Comparison of ENCODE assay signal across 8 cellular contexts in genomic region chr7:99312316-99313203, GRCh38. TPM values are rescaled to one million over a fixed set of nuclear protein-coding genes. Genes with fewer than 3 reads are reported as not detected.
DNase-seq lines count a peak whose midpoint lies in the region; ATAC-seq, FAIRE-seq and TF ChIP-seq lines count a peak whose summit lies in the region.

No MANE protein-coding gene starts in this region.

- no peak overlapping the region for H3K27ac ChIP-seq in heart right ventricle

- no peaks in the 10 kb centered on the region for H3K9me3 Mint-ChIP-seq in activated naive CD8-positive, alpha-beta T cell treated with anti-CD3 and anti-CD28 coated beads, Interleukin-2, amount 10 ng/mL, durations not matched to agents 7 days and 5 days

- no peaks in the 10 kb centered on the region for H3K9me3 ChIP-seq in Loucy (ENCODE audit: insufficient read depth, low read depth, low read length)
- peaks cover 0 to 12% (median 5%) of the 10 kb centered on the region in 11 donors for H3K9me3 ChIP-seq in heart right ventricle

- no peaks in the 10 kb centered on the region for H3K36me3 Mint-ChIP-seq in activated naive CD8-positive, alpha-beta T cell treated with anti-CD3 and anti-CD28 coated beads, Interleukin-2, amount 10 ng/mL, durations not matched to agents 7 days and 5 days

- H3K4me1 ChIP-seq in Loucy (ENCODE audit: insufficient read depth, low read length, poor library complexity, severe bottlenecking) = no peaks in the 10 kb centered on the region
- H3K4me1 ChIP-seq in heart right ventricle = peaks cover 0 to 9% (median 2%) of the 10 kb centered on the region in 9 donors

- ATAC-seq in activated naive CD8-positive, alpha-beta T cell treated with anti-CD3 and anti-CD28 coated beads, Interleukin-2, amount 10 ng/mL, durations not matched to agents 7 days and 5 days (ENCODE audit: low read depth) = peak; percentile 74
- ATAC-seq in heart right ventricle = peak in 7 of 8 donors; percentile 43 to 88 (median 74)
- ATAC-seq in HG02678 (IDR thresholded peaks at IDR 0.05; ENCODE audit: unreplicated experiment) = no peak
- ATAC-seq in HG03108 (IDR thresholded peaks at IDR 0.05; ENCODE audit: unreplicated experiment) = no peak

- peaks cover 14% of the 10 kb centered on the region for H3K4me1 Mint-ChIP-seq in activated naive CD8-positive, alpha-beta T cell treated with anti-CD3 and anti-CD28 coated beads, Interleukin-2, amount 10 ng/mL, durations not matched to agents 7 days and 5 days

- DNase-seq in SW480 (ENCODE audit: low spot score) = peak; percentile 62
- peak; percentile 74 for DNase-seq in activated naive CD8-positive, alpha-beta T cell treated with anti-CD3 and anti-CD28 coated beads, Interleukin-2, amount 10 ng/mL, durations not matched to agents 7 days and 5 days
- peak; percentile 58 to 62 for DNase-seq in heart right ventricle
- no peak for DNase-seq in retinal pigment epithelial cell (ENCODE audit: low read depth)

- no peak overlapping the region for H3K9ac ChIP-seq in Loucy (ENCODE audit: low read depth, low read length, poor library complexity, severe bottlenecking)

- intact Hi-C loops in heart right ventricle (cut with DNase I) = loop anchor here in 9 of 10 donors (1.0 to 10.0 kb wide), 4 partner anchors 168 to 272 kb away; partner anchors contain the start of gene SMURF1 (in 2 of the 9)

- H3K27me3 ChIP-seq in Loucy (ENCODE audit: insufficient read depth, low read length, poor library complexity, severe bottlenecking) = no peaks in the 10 kb centered on the region
- no peaks in the 10 kb centered on the region for H3K27me3 ChIP-seq in heart right ventricle

- TF ChIP-seq CTCF in Loucy (conservative IDR thresholded peaks at IDR 0.05; ENCODE audit: low read length) = peak; percentile 95
- peak; percentile 85 to 92 (median 90) for TF ChIP-seq CTCF in heart right ventricle (IDR thresholded peaks at IDR 0.05)
- TF ChIP-seq CTCF in retinal pigment epithelial cell (conservative IDR thresholded peaks at IDR 0.05; ENCODE audit: low read depth, low read length) = peak; percentile 94

- no peaks in the 10 kb centered on the region for H3F3A ChIP-seq in Loucy (ENCODE audit: low read depth)

- H3K36me3 ChIP-seq in Loucy (ENCODE audit: insufficient read depth, low read length) = no peaks in the 10 kb centered on the region
- no peaks in the 10 kb centered on the region for H3K36me3 ChIP-seq in heart right ventricle

- H3K4me3 Mint-ChIP-seq in activated naive CD8-positive, alpha-beta T cell treated with anti-CD3 and anti-CD28 coated beads, Interleukin-2, amount 10 ng/mL, durations not matched to agents 7 days and 5 days = peak overlapping the region; percentile 55

- H2AFZ ChIP-seq in Loucy (ENCODE audit: low read length) = peak overlapping the region; percentile 58; the same call in 1 of the 2 replicates

- no peak overlapping the region for H3K4me3 ChIP-seq in Loucy (ENCODE audit: low read length, poor library complexity, severe bottlenecking)
- H3K4me3 ChIP-seq in heart right ventricle = peak overlapping the region in 1 of 10 donors; percentile 19
- H3K4me3 ChIP-seq in retinal pigment epithelial cell (ENCODE audit: low read length) = no peak overlapping the region

- peak; percentile 42 for FAIRE-seq in G401.6 (lab: Jason Lieb, UNC)

- H4K20me1 ChIP-seq in Loucy (ENCODE audit: insufficient read depth, low read length, poor library complexity, severe bottlenecking) = no peaks in the 10 kb centered on the region

- peak overlapping the region; percentile 2 for H3K4me2 ChIP-seq in Loucy (ENCODE audit: low read depth, low read length, poor library complexity, severe bottlenecking)

- no peaks in the 10 kb centered on the region for H3K79me2 ChIP-seq in Loucy (ENCODE audit: insufficient read depth, low read length)

- POLR2A ChIA-PET in activated naive CD8-positive, alpha-beta T cell treated with anti-CD3 and anti-CD28 coated beads, Interleukin-2, amount 10 ng/mL, durations not matched to agents 7 days and 5 days (lab: Charles Lee) = no interaction called here

- peaks cover 9% of the 10 kb centered on the region for H3K27me3 Mint-ChIP-seq in activated naive CD8-positive, alpha-beta T cell treated with anti-CD3 and anti-CD28 coated beads, Interleukin-2, amount 10 ng/mL, durations not matched to agents 7 days and 5 days

- WGBS in heart right ventricle, 2 donors = 37 to 38% methylated on average over 16 of the region's 16 CpGs

- no peak overlapping the region for H3K27ac Mint-ChIP-seq in activated naive CD8-positive, alpha-beta T cell treated with anti-CD3 and anti-CD28 coated beads, Interleukin-2, amount 10 ng/mL, durations not matched to agents 7 days and 5 days

- no peaks in the 10 kb centered on the region for H3K9me2 ChIP-seq in Loucy (replicated peaks; ENCODE audit: low read depth, low read length)

RNA-seq across cellular contexts. Expression of gene ARPC1A, which starts 13.1 kb away (rescaled TPM):
- total RNA-seq in activated naive CD8-positive, alpha-beta T cell treated with anti-CD3 and anti-CD28 coated beads, Interleukin-2, amount 10 ng/mL, durations not matched to agents 7 days and 5 days = 10 to 100 TPM; 50.6 to 53.5 TPM
- total RNA-seq in heart right ventricle = 100 to 1,000 TPM; 110 to 147 (median 134) TPM
- polyA plus RNA-seq in heart right ventricle = 100 to 1,000 TPM in 1 of 2 donors, 10 to 100 TPM in 1; 93.1 to 213 TPM

RNA-seq across cellular contexts. Expression of gene MYH16, which starts 39.9 kb away (rescaled TPM):
- total RNA-seq in activated naive CD8-positive, alpha-beta T cell treated with anti-CD3 and anti-CD28 coated beads, Interleukin-2, amount 10 ng/mL, durations not matched to agents 7 days and 5 days = not detected
- total RNA-seq in heart right ventricle = not detected
- not detected for polyA plus RNA-seq in heart right ventricle

Comparison
In these comparisons a context has a peak if more than half of its experiments do, and no peak if none do; other contexts are left out.
1. ATAC-seq: peak in activated naive CD8-positive, alpha-beta T cell treated with anti-CD3 and anti-CD28 coated beads, Interleukin-2, amount 10 ng/mL, durations not matched to agents 7 days and 5 days (single experiment) and heart right ventricle (7 of 8); none in HG02678 (single experiment) and HG03108 (single experiment).
2. Peak in every context shown above with its lines, with median percentiles within 50 percentile points of each other: CTCF ChIP-seq.